Comparison of ENCODE assay signal across 1 cellular context in the genomic region with DNA sequence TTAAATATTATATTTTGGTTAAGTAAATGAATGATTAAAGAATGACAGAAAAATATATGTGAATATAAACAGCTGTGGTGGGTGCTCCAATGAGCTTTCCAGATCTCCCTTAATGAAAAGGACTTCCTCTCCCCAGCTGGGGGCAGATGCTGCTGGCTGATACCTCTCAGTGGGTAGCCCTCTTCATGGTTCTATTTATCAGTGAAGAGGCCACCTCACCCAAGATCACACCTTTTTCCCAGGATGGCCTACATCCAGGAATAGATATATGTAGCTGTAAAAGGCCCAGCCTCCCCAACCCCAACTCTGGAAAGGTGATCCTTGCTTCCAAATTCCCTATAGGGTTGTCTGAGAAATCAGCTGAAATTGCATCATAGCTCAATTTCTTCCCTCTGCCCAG.
TF ChIP-seq lines count a peak whose summit lies in the region.

No MANE protein-coding gene starts in this region.

TF ChIP-seq in WTC11, 78 proteins besides CTCF, POLR2A, EP300 and RAD21 (continued from another document):
- no peak for TF ChIP-seq ATF2 (CRISPR knock-in tag; IDR thresholded peaks at IDR 0.05; ENCODE audit: borderline replicate concordance, low read depth)
- no peak for TF ChIP-seq ESRRA (CRISPR knock-in tag; IDR thresholded peaks at IDR 0.05; ENCODE audit: borderline replicate concordance)
- TF ChIP-seq EMX1 (CRISPR knock-in tag; IDR thresholded peaks at IDR 0.05): no peak
- TF ChIP-seq, protein P1, sequence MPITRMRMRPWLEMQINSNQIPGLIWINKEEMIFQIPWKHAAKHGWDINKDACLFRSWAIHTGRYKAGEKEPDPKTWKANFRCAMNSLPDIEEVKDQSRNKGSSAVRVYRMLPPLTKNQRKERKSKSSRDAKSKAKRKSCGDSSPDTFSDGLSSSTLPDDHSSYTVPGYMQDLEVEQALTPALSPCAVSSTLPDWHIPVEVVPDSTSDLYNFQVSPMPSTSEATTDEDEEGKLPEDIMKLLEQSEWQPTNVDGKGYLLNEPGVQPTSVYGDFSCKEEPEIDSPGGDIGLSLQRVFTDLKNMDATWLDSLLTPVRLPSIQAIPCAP (CRISPR knock-in tag; IDR thresholded peaks at IDR 0.05): no peak
- TF ChIP-seq, protein P2, sequence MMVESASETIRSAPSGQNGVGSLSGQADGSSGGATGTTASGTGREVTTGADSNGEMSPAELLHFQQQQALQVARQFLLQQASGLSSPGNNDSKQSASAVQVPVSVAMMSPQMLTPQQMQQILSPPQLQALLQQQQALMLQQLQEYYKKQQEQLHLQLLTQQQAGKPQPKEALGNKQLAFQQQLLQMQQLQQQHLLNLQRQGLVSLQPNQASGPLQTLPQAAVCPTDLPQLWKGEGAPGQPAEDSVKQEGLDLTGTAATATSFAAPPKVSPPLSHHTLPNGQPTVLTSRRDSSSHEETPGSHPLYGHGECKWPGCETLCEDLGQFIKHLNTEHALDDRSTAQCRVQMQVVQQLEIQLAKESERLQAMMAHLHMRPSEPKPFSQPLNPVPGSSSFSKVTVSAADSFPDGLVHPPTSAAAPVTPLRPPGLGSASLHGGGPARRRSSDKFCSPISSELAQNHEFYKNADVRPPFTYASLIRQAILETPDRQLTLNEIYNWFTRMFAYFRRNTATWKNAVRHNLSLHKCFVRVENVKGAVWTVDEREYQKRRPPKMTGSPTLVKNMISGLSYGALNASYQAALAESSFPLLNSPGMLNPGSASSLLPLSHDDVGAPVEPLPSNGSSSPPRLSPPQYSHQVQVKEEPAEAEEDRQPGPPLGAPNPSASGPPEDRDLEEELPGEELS (CRISPR knock-in tag; IDR thresholded peaks at IDR 0.05): no peak
- TF ChIP-seq, protein P3, sequence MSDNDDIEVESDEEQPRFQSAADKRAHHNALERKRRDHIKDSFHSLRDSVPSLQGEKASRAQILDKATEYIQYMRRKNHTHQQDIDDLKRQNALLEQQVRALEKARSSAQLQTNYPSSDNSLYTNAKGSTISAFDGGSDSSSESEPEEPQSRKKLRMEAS (CRISPR knock-in tag; IDR thresholded peaks at IDR 0.05): no peak
